In the genomic region with DNA sequence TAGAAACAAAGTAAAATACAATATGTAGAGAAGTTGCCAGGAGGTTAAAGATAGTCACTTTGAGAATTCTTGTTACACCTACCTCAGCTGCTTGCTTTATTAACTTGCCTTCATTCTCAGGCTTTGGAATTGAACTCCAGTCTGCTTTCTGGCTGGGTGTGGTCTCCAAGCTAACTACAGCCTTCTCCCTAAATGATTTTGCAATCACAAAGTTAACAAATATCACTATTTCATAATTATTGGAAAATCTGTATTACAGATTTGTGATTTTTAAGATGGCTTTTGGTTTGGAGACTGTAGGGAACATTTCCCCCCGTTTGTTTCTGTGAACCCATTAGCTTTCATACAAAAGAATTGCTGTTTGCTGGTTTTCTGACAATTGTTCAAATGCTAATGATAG, we compare ENCODE assay signal across 27 cellular contexts. TPM values are rescaled to one million over a fixed set of nuclear protein-coding genes. Genes with fewer than 3 reads are reported as not detected.
DNase-seq lines count a peak whose midpoint lies in the region; ATAC-seq and TF ChIP-seq lines count a peak whose summit lies in the region.
"Had no signal": no experiment of that assay in that cellular context is flagged by ENCODE, and none has a peak within 500 bp of the region (broad histone marks: within the 10 kb centered on the region; RNA-seq: fewer than 3 reads in every experiment).

No MANE protein-coding gene starts in this region.

- no peaks in the 10 kb centered on the region for H3K27me3 ChIP-seq in esophagus muscularis mucosa
- H3K27me3 ChIP-seq in tibial nerve = no peaks in the 10 kb centered on the region
- H3K27me3 ChIP-seq: BLaER1 treated with 17β-estradiol and CSF1 and Interleukin-3, amounts not matched to agents 10 nM and 100 nM had no signal

- H3K4me1 ChIP-seq in esophagus muscularis mucosa (peaks cover 8 to 39% (median 32%) of the 10 kb centered on the region in 4 donors), tibial nerve (peaks cover 0 to 39% (median 6%) of the 10 kb centered on the region in 4 donors)

- intact Hi-C loops in natural killer cell (cut with micrococcal nuclease) (no loop called here), esophagus muscularis mucosa (cut with DNase I) (no loop called here)

- H3K36me3 Mint-ChIP-seq in natural killer cell (peaks cover 19% of the 10 kb centered on the region), progenitor cell of endocrine pancreas (ENCODE audit: insufficient read depth) (peaks cover 35% of the 10 kb centered on the region)
- H3K36me3 Mint-ChIP-seq in natural killer cell treated with Interleukin-12 subunit alpha and Interleukin-12 subunit beta and Interleukin-15 and Interleukin-18, amount 100 ng/mL, for 72 hours = peaks cover 18% of the 10 kb centered on the region
- H3K36me3 Mint-ChIP-seq: CD4-positive, alpha-beta memory T cell had no signal

- DNase-seq in natural killer cell (no peak), esophagus muscularis mucosa (ENCODE audit: extremely low spot score) (no peak), progenitor cell of endocrine pancreas (ENCODE audit: low spot score, unreplicated experiment) (no peak), tibial nerve (ENCODE audit: low spot score in 2 of 2) (no peak)
- DNase-seq in natural killer cell treated with Interleukin-12 subunit alpha and Interleukin-12 subunit beta and Interleukin-15 and Interleukin-18, amount 100 ng/mL, for 72 hours (ENCODE audit: low spot score) = no peak
- DNase-seq in effector CD4-positive, alpha-beta T cell = no peak
- DNase-seq in stimulated activated naive CD8-positive, alpha-beta T cell treated with anti-CD3 and anti-CD28 coated beads, Interleukin-15, Interleukin-2, amounts not matched to agents 100 U/mL and 50 U/mL, for 24 hours = no peak
- DNase-seq: ACHN; Calu3; CD4-positive, alpha-beta memory T cell; EL; GF-D8; KBM-7; NCI-H1105; NCI-H2081; NCI-H2171; NCI-H345; NCI-H524; NCI-H774; NK-92 treated with Interleukin-12 subunit alpha and Interleukin-12 subunit beta, amount 100 ng/mL, for 24 hours; SHP77 treated with DMSO at 0.1 percent for 48 hours had no signal

- peak overlapping the region in 3 of 4 donors; percentile 86 to 90 (median 88) for H3K27ac ChIP-seq in esophagus muscularis mucosa (replicated peaks in 1 of 4)
- H3K27ac ChIP-seq in tibial nerve = peak overlapping the region in 3 of 4 donors; percentile 4 to 94 (median 89)
- H3K27ac ChIP-seq: 22Rv1; BLaER1 treated with 17β-estradiol and CSF1 and Interleukin-3, amounts not matched to agents 10 nM and 100 nM; RWPE1 had no signal

- ATAC-seq in natural killer cell (no peak), GM18517 (IDR thresholded peaks at IDR 0.05; ENCODE audit: unreplicated experiment) (no peak)
- ATAC-seq in natural killer cell treated with Interleukin-12 subunit alpha and Interleukin-12 subunit beta and Interleukin-15 and Interleukin-18, amount 100 ng/mL, for 72 hours = no peak
- ATAC-seq in stimulated activated naive CD8-positive, alpha-beta T cell treated with anti-CD3 and anti-CD28 coated beads, Interleukin-15, Interleukin-2, amounts not matched to agents 100 U/mL and 50 U/mL, for 24 hours = no peak
- ATAC-seq: HepG2 had no signal

- H3K4me3 ChIP-seq in esophagus muscularis mucosa (no peak overlapping the region), tibial nerve (no peak overlapping the region)
- H3K4me3 ChIP-seq: BLaER1 treated with 17β-estradiol and CSF1 and Interleukin-3, amounts not matched to agents 10 nM and 100 nM; HAP-1 had no signal

- H3K27me3 Mint-ChIP-seq in natural killer cell (ENCODE audit: low read depth in 2 of 2) (peaks cover 10 to 20% of the 10 kb centered on the region in 2 donors), progenitor cell of endocrine pancreas (no peaks in the 10 kb centered on the region)
- peaks cover 5 to 28% of the 10 kb centered on the region in 2 donors for H3K27me3 Mint-ChIP-seq in natural killer cell treated with Interleukin-12 subunit alpha and Interleukin-12 subunit beta and Interleukin-15 and Interleukin-18, amount 100 ng/mL, for 72 hours

- 65% methylated on average over 1 of the region's 1 CpG for WGBS in esophagus muscularis mucosa
- WGBS in tibial nerve, 2 donors = 33% methylated on average over 1 of the region's 1 CpG

- H3K9me3 ChIP-seq in esophagus muscularis mucosa = peaks cover 0 to 17% (median 12%) of the 10 kb centered on the region in 4 donors
- H3K9me3 ChIP-seq in tibial nerve = peaks cover 0 to 16% (median 0%) of the 10 kb centered on the region in 4 donors

- H3K36me3 ChIP-seq in esophagus muscularis mucosa = no peaks in the 10 kb centered on the region
- peaks cover 0 to 18% (median 0%) of the 10 kb centered on the region in 3 donors for H3K36me3 ChIP-seq in tibial nerve
- H3K36me3 ChIP-seq: BLaER1 treated with 17β-estradiol and CSF1 and Interleukin-3, amounts not matched to agents 10 nM and 100 nM; HAP-1 had no signal

- H3K4me1 Mint-ChIP-seq in natural killer cell = peaks cover 14 to 25% of the 10 kb centered on the region in 2 donors
- peaks cover 6 to 16% of the 10 kb centered on the region in 2 donors for H3K4me1 Mint-ChIP-seq in natural killer cell treated with Interleukin-12 subunit alpha and Interleukin-12 subunit beta and Interleukin-15 and Interleukin-18, amount 100 ng/mL, for 72 hours (ENCODE audit: low read depth in 2 of 2)
- peaks cover 38% of the 10 kb centered on the region for H3K4me1 Mint-ChIP-seq in progenitor cell of endocrine pancreas (ENCODE audit: low read depth)

- TF ChIP-seq CTCF in natural killer cell (IDR thresholded peaks at IDR 0.05) (no peak), esophagus muscularis mucosa (IDR thresholded peaks at IDR 0.05) (no peak), progenitor cell of endocrine pancreas (IDR thresholded peaks at IDR 0.05; ENCODE audit: unreplicated experiment) (no peak), tibial nerve (IDR thresholded peaks at IDR 0.05) (no peak)

- H3K9me3 Mint-ChIP-seq in natural killer cell (peaks cover 0 to 4% of the 10 kb centered on the region in 2 donors), progenitor cell of endocrine pancreas (ENCODE audit: low read depth) (peaks cover 29% of the 10 kb centered on the region)
- peaks cover 3% of the 10 kb centered on the region for H3K9me3 Mint-ChIP-seq in natural killer cell treated with Interleukin-12 subunit alpha and Interleukin-12 subunit beta and Interleukin-15 and Interleukin-18, amount 100 ng/mL, for 72 hours

- H3K27ac Mint-ChIP-seq in natural killer cell = no peak overlapping the region
- no peak overlapping the region for H3K27ac Mint-ChIP-seq in natural killer cell treated with Interleukin-12 subunit alpha and Interleukin-12 subunit beta and Interleukin-15 and Interleukin-18, amount 100 ng/mL, for 72 hours
- peak overlapping the region; percentile 62 for H3K27ac Mint-ChIP-seq in progenitor cell of endocrine pancreas

- TF ChIP-seq POLR2A in esophagus muscularis mucosa (IDR thresholded peaks at IDR 0.05; ENCODE audit: low read depth) = no peak
- TF ChIP-seq POLR2A in tibial nerve (IDR thresholded peaks at IDR 0.05) = no peak

- H3K4me3 Mint-ChIP-seq in natural killer cell = peak overlapping the region; percentile 1
- no peak overlapping the region for H3K4me3 Mint-ChIP-seq in natural killer cell treated with Interleukin-12 subunit alpha and Interleukin-12 subunit beta and Interleukin-15 and Interleukin-18, amount 100 ng/mL, for 72 hours
- H3K4me3 Mint-ChIP-seq in progenitor cell of endocrine pancreas (ENCODE audit: low read depth) = peak overlapping the region; percentile 92

- TF ChIP-seq EP300 in esophagus muscularis mucosa (IDR thresholded peaks at IDR 0.05) = no peak
- TF ChIP-seq EP300 in tibial nerve (IDR thresholded peaks at IDR 0.05) = no peak

RNA-seq across cellular contexts. Expression of gene PLAAT5, which starts 2.2 kb away (rescaled TPM):
- total RNA-seq in natural killer cell = 1 to 10 TPM in 1 of 3 donors, under 1 TPM in 2; 0.59 to 3.0 (median 0.95) TPM
- under 1 TPM in 1 of 2 donors, not detected in 1; 0.36 TPM for total RNA-seq in natural killer cell treated with Interleukin-12 subunit alpha and Interleukin-12 subunit beta and Interleukin-15 and Interleukin-18, amount 100 ng/mL, for 72 hours
- 1 to 10 TPM; 2.7 to 4.6 (median 3.6) TPM for total RNA-seq in esophagus muscularis mucosa
- total RNA-seq in progenitor cell of endocrine pancreas = 27.1 and 32.6 TPM in 2 replicates
- total RNA-seq in tibial nerve = 10 to 100 TPM in 2 of 4 donors, 1 to 10 TPM in 2; 6.7 to 15.3 (median 10.1) TPM
- total RNA-seq: CD4-positive, alpha-beta memory T cell; HepG2 had no signal

RNA-seq across cellular contexts. Expression of gene LGALS12, which starts 17.1 kb away (rescaled TPM):
- total RNA-seq in natural killer cell (1 to 10 TPM in 1 of 3 donors, under 1 TPM in 2; 0.23 to 1.8 (median 0.38) TPM), esophagus muscularis mucosa (not detected), progenitor cell of endocrine pancreas (2.3 and 2.4 TPM in 2 replicates), tibial nerve (10 to 100 TPM in 2 of 4 donors, 1 to 10 TPM in 2; 7.3 to 32.7 (median 14.9) TPM)
- total RNA-seq in natural killer cell treated with Interleukin-12 subunit alpha and Interleukin-12 subunit beta and Interleukin-15 and Interleukin-18, amount 100 ng/mL, for 72 hours = under 1 TPM in 1 of 2 donors, not detected in 1; 0.59 TPM
- total RNA-seq: Calu3; CD4-positive, alpha-beta memory T cell; HepG2 had no signal

RNA-seq across cellular contexts. Expression of gene PLAAT4, which starts 47.8 kb away (rescaled TPM):
- total RNA-seq in natural killer cell (100 to 1,000 TPM; 204 to 215 (median 210) TPM), esophagus muscularis mucosa (10 to 100 TPM in 3 of 4 donors, 1 to 10 TPM in 1; 9.1 to 28.0 (median 20.1) TPM), progenitor cell of endocrine pancreas (0.42 TPM in 1 of 2 replicates, not detected in the other), tibial nerve (10 to 100 TPM in 3 of 4 donors, 1 to 10 TPM in 1; 6.3 to 43.7 (median 23.0) TPM)
- total RNA-seq in natural killer cell treated with Interleukin-12 subunit alpha and Interleukin-12 subunit beta and Interleukin-15 and Interleukin-18, amount 100 ng/mL, for 72 hours = 100 to 1,000 TPM in 1 of 2 donors, 10 to 100 TPM in 1; 42.5 to 193 TPM
